29 cellular contexts compared by ENCODE assay signal in genomic region chr13:112831196-112831595, GRCh38.
"Had no signal": no experiment of that assay in that cellular context is flagged by ENCODE, and none has a peak within 500 bp of the region (broad histone marks: within the 10 kb centered on the region; RNA-seq: fewer than 3 reads in every experiment).

No MANE protein-coding gene starts in this region.

- H3K27ac Mint-ChIP-seq: activated CD4-positive, alpha-beta memory T cell treated with anti-CD3 and anti-CD28 coated beads for 36 hours; activated CD4-positive, alpha-beta T cell treated with anti-CD3 and anti-CD28 coated beads for 36 hours; activated CD4-positive, alpha-beta T cell treated with anti-CD3 and anti-CD28 coated beads, Interleukin-2, amount 10 ng/mL, durations not matched to agents 24 days and 14 days; activated CD8-positive, alpha-beta memory T cell treated with anti-CD3 and anti-CD28 coated beads, Interleukin-2, amount 10 ng/mL, durations not matched to agents 7 days and 5 days; activated CD8-positive, alpha-beta T cell treated with anti-CD3 and anti-CD28 coated beads, Interleukin-2, amount 10 ng/mL, durations not matched to agents 7 days and 5 days; activated naive CD4-positive, alpha-beta T cell treated with anti-CD3 and anti-CD28 coated beads, Interleukin-2, amount 10 ng/mL, durations not matched to agents 7 days and 5 days; activated naive CD8-positive, alpha-beta T cell treated with anti-CD3 and anti-CD28 coated beads, Interleukin-2, amount 10 ng/mL, durations not matched to agents 7 days and 5 days; activated T-helper 1 cell treated with anti-CD3 and anti-CD28 coated beads, Interleukin-12 subunit alpha, Interleukin-12 subunit beta, Interleukin-2, Interleukin-4 antibody, amounts not matched to agents 30 ng/mL and 10 ng/mL and 1 ng/mL, durations not matched to agents 14 hours and 24 hours and 36 hours; brain had no signal

- H3K4me1 Mint-ChIP-seq: activated CD4-positive, alpha-beta T cell treated with anti-CD3 and anti-CD28 coated beads for 36 hours; activated CD4-positive, alpha-beta T cell treated with anti-CD3 and anti-CD28 coated beads, Interleukin-2, amount 10 ng/mL, durations not matched to agents 24 days and 14 days; activated CD8-positive, alpha-beta memory T cell treated with anti-CD3 and anti-CD28 coated beads, Interleukin-2, amount 10 ng/mL, durations not matched to agents 7 days and 5 days; activated naive CD4-positive, alpha-beta T cell treated with anti-CD3 and anti-CD28 coated beads, Interleukin-2, amount 10 ng/mL, durations not matched to agents 7 days and 5 days; brain had no signal

- H3K27me3 Mint-ChIP-seq: activated CD4-positive, alpha-beta memory T cell treated with anti-CD3 and anti-CD28 coated beads for 36 hours; activated CD4-positive, alpha-beta T cell treated with anti-CD3 and anti-CD28 coated beads for 36 hours; activated CD4-positive, alpha-beta T cell treated with anti-CD3 and anti-CD28 coated beads, Interleukin-2, amount 10 ng/mL, durations not matched to agents 24 days and 14 days; activated CD8-positive, alpha-beta memory T cell treated with anti-CD3 and anti-CD28 coated beads, Interleukin-2, amount 10 ng/mL, durations not matched to agents 7 days and 5 days; activated naive CD4-positive, alpha-beta T cell treated with anti-CD3 and anti-CD28 coated beads, Interleukin-2, amount 10 ng/mL, durations not matched to agents 7 days and 5 days; activated naive CD8-positive, alpha-beta T cell treated with anti-CD3 and anti-CD28 coated beads, Interleukin-2, amount 10 ng/mL, durations not matched to agents 7 days and 5 days had no signal

- H3K4me1 ChIP-seq: ascending aorta, breast epithelium, colonic mucosa, esophagus muscularis mucosa, foreskin keratinocyte, gastrocnemius medialis had no signal

- H3K4me3 ChIP-seq: ascending aorta, breast epithelium, cardiac muscle cell, colonic mucosa, esophagus muscularis mucosa, gastrocnemius medialis had no signal

- DNase-seq: activated CD4-positive, alpha-beta memory T cell treated with anti-CD3 and anti-CD28 coated beads for 36 hours; activated CD4-positive, alpha-beta T cell treated with anti-CD3 and anti-CD28 coated beads for 36 hours; activated CD4-positive, alpha-beta T cell treated with anti-CD3 and anti-CD28 coated beads, Interleukin-2, amount 10 ng/mL, durations not matched to agents 24 days and 14 days; activated CD4-positive, CD25-positive, alpha-beta regulatory T cell; activated CD4-positive, CD25-positive, alpha-beta regulatory T cell treated with anti-CD3 and anti-CD28 coated beads, Interleukin-2, amount 50 U/mL, for 72 hours; activated CD8-positive, alpha-beta memory T cell treated with anti-CD3 and anti-CD28 coated beads, Interleukin-2, amount 10 ng/mL, durations not matched to agents 7 days and 5 days; activated CD8-positive, alpha-beta memory T cell treated with anti-CD3 and anti-CD28 coated beads, Interleukin-2, amount 50 U/mL, for 4 hours; activated CD8-positive, alpha-beta T cell treated with anti-CD3 and anti-CD28 coated beads, Interleukin-2, amount 10 ng/mL, durations not matched to agents 7 days and 5 days; activated gamma-delta T cell; activated naive CD4-positive, alpha-beta T cell; activated naive CD4-positive, alpha-beta T cell treated with anti-CD3 and anti-CD28 coated beads, Interleukin-2, amount 10 ng/mL, durations not matched to agents 7 days and 5 days; activated naive CD8-positive, alpha-beta T cell treated with anti-CD3 and anti-CD28 coated beads, Interleukin-2, amount 10 ng/mL, durations not matched to agents 7 days and 5 days; activated T-cell treated with anti-CD3 and anti-CD28 coated beads, Interleukin-2, amount 50 U/mL, for 1 hour; activated T-cell treated with anti-CD3 and anti-CD28 coated beads, Interleukin-2, amount 50 U/mL, for 48 hours; central memory CD4-positive, alpha-beta T cell; cerebellar nuclear complex; colonic mucosa; effector CD8-positive, alpha-beta T cell; erythroblast; foreskin keratinocyte; gastrocnemius medialis; T-helper 2 cell had no signal

- H3K9me3 ChIP-seq: ascending aorta, breast epithelium, colonic mucosa, esophagus muscularis mucosa, gastrocnemius medialis had no signal

- ATAC-seq: activated CD4-positive, alpha-beta T cell treated with anti-CD3 and anti-CD28 coated beads for 36 hours; activated CD8-positive, alpha-beta memory T cell treated with anti-CD3 and anti-CD28 coated beads, Interleukin-2, amount 10 ng/mL, durations not matched to agents 7 days and 5 days; activated CD8-positive, alpha-beta T cell treated with anti-CD3 and anti-CD28 coated beads, Interleukin-2, amount 10 ng/mL, durations not matched to agents 7 days and 5 days; activated naive CD4-positive, alpha-beta T cell treated with anti-CD3 and anti-CD28 coated beads, Interleukin-2, amount 50 U/mL, for 72 hours; foreskin keratinocyte; gastrocnemius medialis had no signal

- H3K36me3 ChIP-seq: breast epithelium, colonic mucosa had no signal

- H3K9me3 Mint-ChIP-seq: activated CD4-positive, alpha-beta memory T cell treated with anti-CD3 and anti-CD28 coated beads for 36 hours; activated CD4-positive, alpha-beta T cell treated with anti-CD3 and anti-CD28 coated beads, Interleukin-2, amount 10 ng/mL, durations not matched to agents 24 days and 14 days; activated naive CD4-positive, alpha-beta T cell treated with anti-CD3 and anti-CD28 coated beads, Interleukin-2, amount 10 ng/mL, durations not matched to agents 7 days and 5 days; activated naive CD4-positive, alpha-beta T cell treated with anti-CD3 and anti-CD28 coated beads, Interleukin-2, amount 50 U/mL, for 72 hours; activated naive CD8-positive, alpha-beta T cell treated with anti-CD3 and anti-CD28 coated beads, Interleukin-2, amount 10 ng/mL, durations not matched to agents 7 days and 5 days; activated T-helper 1 cell treated with anti-CD3 and anti-CD28 coated beads, Interleukin-12 subunit alpha, Interleukin-12 subunit beta, Interleukin-2, Interleukin-4 antibody, amounts not matched to agents 30 ng/mL and 10 ng/mL and 1 ng/mL, durations not matched to agents 14 hours and 24 hours and 36 hours; brain had no signal

- H3K27ac ChIP-seq: ascending aorta, breast epithelium, cardiac muscle cell, colonic mucosa, esophagus muscularis mucosa, foreskin keratinocyte, gastrocnemius medialis had no signal

- H3K27me3 ChIP-seq: ascending aorta, breast epithelium, cardiac muscle cell, colonic mucosa, esophagus muscularis mucosa, foreskin keratinocyte, gastrocnemius medialis had no signal

- H3K4me3 Mint-ChIP-seq: activated CD4-positive, alpha-beta memory T cell treated with anti-CD3 and anti-CD28 coated beads for 36 hours; activated CD4-positive, alpha-beta T cell treated with anti-CD3 and anti-CD28 coated beads for 36 hours; activated CD4-positive, alpha-beta T cell treated with anti-CD3 and anti-CD28 coated beads, Interleukin-2, amount 10 ng/mL, durations not matched to agents 24 days and 14 days; activated CD8-positive, alpha-beta memory T cell treated with anti-CD3 and anti-CD28 coated beads, Interleukin-2, amount 10 ng/mL, durations not matched to agents 7 days and 5 days; activated CD8-positive, alpha-beta T cell treated with anti-CD3 and anti-CD28 coated beads, Interleukin-2, amount 10 ng/mL, durations not matched to agents 7 days and 5 days; activated naive CD4-positive, alpha-beta T cell treated with anti-CD3 and anti-CD28 coated beads, Interleukin-2, amount 10 ng/mL, durations not matched to agents 7 days and 5 days; activated naive CD8-positive, alpha-beta T cell treated with anti-CD3 and anti-CD28 coated beads, Interleukin-2, amount 10 ng/mL, durations not matched to agents 7 days and 5 days; activated T-helper 1 cell treated with anti-CD3 and anti-CD28 coated beads, Interleukin-12 subunit alpha, Interleukin-12 subunit beta, Interleukin-2, Interleukin-4 antibody, amounts not matched to agents 30 ng/mL and 10 ng/mL and 1 ng/mL, durations not matched to agents 14 hours and 24 hours and 36 hours; brain had no signal
